ENCODE assay signal across 1 cellular context in genomic region chr22:40177738-40178416, GRCh38.
TF ChIP-seq lines count a peak whose summit lies in the region.

A gene with protein sequence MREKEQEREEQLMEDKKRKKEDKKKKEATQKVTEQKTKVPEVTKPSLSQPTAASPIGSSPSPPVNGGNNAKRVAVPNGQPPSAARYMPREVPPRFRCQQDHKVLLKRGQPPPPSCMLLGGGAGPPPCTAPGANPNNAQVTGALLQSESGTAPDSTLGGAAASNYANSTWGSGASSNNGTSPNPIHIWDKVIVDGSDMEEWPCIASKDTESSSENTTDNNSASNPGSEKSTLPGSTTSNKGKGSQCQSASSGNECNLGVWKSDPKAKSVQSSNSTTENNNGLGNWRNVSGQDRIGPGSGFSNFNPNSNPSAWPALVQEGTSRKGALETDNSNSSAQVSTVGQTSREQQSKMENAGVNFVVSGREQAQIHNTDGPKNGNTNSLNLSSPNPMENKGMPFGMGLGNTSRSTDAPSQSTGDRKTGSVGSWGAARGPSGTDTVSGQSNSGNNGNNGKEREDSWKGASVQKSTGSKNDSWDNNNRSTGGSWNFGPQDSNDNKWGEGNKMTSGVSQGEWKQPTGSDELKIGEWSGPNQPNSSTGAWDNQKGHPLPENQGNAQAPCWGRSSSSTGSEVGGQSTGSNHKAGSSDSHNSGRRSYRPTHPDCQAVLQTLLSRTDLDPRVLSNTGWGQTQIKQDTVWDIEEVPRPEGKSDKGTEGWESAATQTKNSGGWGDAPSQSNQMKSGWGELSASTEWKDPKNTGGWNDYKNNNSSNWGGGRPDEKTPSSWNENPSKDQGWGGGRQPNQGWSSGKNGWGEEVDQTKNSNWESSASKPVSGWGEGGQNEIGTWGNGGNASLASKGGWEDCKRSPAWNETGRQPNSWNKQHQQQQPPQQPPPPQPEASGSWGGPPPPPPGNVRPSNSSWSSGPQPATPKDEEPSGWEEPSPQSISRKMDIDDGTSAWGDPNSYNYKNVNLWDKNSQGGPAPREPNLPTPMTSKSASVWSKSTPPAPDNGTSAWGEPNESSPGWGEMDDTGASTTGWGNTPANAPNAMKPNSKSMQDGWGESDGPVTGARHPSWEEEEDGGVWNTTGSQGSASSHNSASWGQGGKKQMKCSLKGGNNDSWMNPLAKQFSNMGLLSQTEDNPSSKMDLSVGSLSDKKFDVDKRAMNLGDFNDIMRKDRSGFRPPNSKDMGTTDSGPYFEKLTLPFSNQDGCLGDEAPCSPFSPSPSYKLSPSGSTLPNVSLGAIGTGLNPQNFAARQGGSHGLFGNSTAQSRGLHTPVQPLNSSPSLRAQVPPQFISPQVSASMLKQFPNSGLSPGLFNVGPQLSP (N-terminal part only) (plus strand): TSS chr22:40177925. CDS start chr22:40178136, 211 bp downstream.

TF ChIP-seq in K562, 482 proteins besides CTCF, POLR2A, EP300 and RAD21 (continued from another document and continues in another):
- TF ChIP-seq, protein P1, sequence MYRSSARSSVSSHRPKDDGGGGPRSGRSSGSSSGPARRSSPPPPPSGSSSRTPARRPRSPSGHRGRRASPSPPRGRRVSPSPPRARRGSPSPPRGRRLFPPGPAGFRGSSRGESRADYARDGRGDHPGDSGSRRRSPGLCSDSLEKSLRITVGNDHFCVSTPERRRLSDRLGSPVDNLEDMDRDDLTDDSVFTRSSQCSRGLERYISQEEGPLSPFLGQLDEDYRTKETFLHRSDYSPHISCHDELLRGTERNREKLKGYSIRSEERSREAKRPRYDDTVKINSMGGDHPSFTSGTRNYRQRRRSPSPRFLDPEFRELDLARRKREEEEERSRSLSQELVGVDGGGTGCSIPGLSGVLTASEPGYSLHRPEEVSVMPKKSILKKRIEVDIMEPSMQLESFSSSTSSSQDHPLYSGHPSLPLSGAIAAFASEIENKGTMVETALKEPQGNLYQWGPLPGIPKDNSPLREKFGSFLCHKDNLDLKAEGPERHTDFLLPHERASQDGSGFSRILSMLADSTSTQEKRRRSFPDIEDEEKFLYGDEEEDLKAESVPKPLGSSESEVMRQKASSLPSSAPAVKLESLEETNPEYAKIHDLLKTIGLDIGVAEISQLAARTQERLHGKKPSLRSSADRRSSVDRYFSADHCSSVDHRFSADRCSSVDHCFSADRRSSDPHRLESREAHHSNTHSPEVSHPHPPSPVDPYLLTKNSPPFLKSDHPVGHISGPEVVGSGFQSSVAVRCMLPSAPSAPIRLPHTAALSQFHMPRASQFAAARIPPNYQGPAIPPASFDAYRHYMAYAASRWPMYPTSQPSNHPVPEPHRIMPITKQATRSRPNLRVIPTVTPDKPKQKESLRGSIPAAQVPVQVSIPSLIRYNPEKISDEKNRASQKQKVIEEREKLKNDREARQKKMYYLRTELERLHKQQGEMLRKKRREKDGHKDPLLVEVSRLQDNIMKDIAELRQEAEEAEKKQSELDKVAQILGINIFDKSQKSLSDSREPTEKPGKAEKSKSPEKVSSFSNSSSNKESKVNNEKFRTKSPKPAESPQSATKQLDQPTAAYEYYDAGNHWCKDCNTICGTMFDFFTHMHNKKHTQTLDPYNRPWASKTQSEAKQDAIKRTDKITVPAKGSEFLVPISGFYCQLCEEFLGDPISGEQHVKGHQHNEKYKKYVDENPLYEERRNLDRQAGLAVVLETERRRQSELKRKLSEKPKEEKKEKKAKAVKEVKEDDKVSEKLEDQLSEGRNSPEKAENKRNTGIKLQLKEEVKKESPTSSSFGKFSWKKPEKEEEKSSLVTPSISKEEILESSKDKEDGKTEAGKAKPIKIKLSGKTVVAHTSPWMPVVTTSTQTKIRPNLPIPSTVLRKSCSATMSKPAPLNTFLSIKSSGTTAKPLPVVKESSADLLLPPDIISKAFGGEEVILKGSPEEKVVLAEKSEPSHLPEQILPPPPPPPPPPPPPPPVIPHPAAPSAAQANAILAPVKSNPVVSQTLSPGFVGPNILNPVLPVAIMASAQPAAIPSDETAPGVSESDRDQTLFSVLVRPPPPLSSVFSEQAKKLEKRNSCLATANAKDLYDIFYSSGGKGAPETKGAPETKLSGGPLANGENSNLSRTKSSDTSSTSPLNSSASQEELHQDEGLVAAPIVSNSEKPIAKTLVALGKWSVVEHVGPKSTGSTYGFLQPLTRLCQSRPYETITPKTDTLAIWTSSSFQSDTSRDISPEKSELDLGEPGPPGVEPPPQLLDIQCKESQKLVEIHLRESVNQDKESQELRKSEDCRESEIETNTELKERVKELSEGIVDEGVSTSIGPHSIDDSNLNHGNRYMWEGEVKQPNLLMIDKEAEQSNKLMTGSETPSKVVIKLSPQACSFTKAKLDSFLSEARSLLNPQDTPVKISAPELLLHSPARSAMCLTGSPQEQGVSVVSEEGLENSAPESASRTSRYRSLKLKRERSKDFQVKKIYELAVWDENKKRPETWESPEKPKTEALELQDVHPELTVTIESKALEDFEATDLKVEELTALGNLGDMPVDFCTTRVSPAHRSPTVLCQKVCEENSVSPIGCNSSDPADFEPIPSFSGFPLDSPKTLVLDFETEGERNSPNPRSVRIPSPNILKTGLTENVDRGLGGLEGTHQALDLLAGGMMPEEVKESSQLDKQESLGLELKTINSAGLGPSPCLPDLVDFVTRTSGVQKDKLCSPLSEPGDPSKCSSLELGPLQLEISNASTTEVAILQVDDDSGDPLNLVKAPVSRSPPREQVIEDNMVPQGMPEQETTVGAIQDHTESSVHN (IDR thresholded peaks at IDR 0.05; ENCODE audit: borderline replicate concordance in 1 of 2, low read depth in 1 of 2) = 0 out of 4 replicates have a peak, but pooled peaks of 1 of the 2 experiments have one; percentile 38
- TF ChIP-seq POLR2B (IDR thresholded peaks at IDR 0.05; ENCODE audit: low read depth, partially characterized antibody) = peak; percentile 96
- peak; percentile 51 for TF ChIP-seq ETV1 (tag; conservative IDR thresholded peaks at IDR 0.05; ENCODE audit: low read depth)
- TF ChIP-seq, protein P2, sequence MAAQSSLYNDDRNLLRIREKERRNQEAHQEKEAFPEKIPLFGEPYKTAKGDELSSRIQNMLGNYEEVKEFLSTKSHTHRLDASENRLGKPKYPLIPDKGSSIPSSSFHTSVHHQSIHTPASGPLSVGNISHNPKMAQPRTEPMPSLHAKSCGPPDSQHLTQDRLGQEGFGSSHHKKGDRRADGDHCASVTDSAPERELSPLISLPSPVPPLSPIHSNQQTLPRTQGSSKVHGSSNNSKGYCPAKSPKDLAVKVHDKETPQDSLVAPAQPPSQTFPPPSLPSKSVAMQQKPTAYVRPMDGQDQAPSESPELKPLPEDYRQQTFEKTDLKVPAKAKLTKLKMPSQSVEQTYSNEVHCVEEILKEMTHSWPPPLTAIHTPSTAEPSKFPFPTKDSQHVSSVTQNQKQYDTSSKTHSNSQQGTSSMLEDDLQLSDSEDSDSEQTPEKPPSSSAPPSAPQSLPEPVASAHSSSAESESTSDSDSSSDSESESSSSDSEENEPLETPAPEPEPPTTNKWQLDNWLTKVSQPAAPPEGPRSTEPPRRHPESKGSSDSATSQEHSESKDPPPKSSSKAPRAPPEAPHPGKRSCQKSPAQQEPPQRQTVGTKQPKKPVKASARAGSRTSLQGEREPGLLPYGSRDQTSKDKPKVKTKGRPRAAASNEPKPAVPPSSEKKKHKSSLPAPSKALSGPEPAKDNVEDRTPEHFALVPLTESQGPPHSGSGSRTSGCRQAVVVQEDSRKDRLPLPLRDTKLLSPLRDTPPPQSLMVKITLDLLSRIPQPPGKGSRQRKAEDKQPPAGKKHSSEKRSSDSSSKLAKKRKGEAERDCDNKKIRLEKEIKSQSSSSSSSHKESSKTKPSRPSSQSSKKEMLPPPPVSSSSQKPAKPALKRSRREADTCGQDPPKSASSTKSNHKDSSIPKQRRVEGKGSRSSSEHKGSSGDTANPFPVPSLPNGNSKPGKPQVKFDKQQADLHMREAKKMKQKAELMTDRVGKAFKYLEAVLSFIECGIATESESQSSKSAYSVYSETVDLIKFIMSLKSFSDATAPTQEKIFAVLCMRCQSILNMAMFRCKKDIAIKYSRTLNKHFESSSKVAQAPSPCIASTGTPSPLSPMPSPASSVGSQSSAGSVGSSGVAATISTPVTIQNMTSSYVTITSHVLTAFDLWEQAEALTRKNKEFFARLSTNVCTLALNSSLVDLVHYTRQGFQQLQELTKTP (IDR thresholded peaks at IDR 0.05; ENCODE audit: low read depth in 1 of 2, partially characterized antibody in 2 of 2) = peak; percentile 62 to 63
- TF ChIP-seq TFE3 (CRISPR knock-in tag; IDR thresholded peaks at IDR 0.05) = peak; percentile 99
- TF ChIP-seq RFX1 (IDR thresholded peaks at IDR 0.05) = no peak
- TF ChIP-seq LEF1 (IDR thresholded peaks at IDR 0.05) = peak; percentile 27; the same call in 1 of the 2 replicates
- 0 out of 2 replicates have a peak, but pooled peaks have one; percentile 58 for TF ChIP-seq NFATC3 (IDR thresholded peaks at IDR 0.05)
- peak in 1 of 2 experiments; percentile 42; a peak in 2 of 4 replicates for TF ChIP-seq HDAC1 (IDR thresholded peaks at IDR 0.05)
- TF ChIP-seq, protein P3, sequence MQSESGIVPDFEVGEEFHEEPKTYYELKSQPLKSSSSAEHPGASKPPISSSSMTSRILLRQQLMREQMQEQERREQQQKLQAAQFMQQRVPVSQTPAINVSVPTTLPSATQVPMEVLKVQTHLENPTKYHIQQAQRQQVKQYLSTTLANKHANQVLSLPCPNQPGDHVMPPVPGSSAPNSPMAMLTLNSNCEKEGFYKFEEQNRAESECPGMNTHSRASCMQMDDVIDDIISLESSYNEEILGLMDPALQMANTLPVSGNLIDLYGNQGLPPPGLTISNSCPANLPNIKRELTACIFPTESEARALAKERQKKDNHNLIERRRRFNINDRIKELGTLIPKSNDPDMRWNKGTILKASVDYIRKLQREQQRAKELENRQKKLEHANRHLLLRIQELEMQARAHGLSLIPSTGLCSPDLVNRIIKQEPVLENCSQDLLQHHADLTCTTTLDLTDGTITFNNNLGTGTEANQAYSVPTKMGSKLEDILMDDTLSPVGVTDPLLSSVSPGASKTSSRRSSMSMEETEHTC (IDR thresholded peaks at IDR 0.05) = peak; percentile 37; the same call in 1 of the 2 replicates
- TF ChIP-seq MEIS2 (IDR thresholded peaks at IDR 0.05; ENCODE audit: partially characterized antibody) = peak; percentile 56
- TF ChIP-seq BRCA1 (IDR thresholded peaks at IDR 0.05) = no peak
- TF ChIP-seq BRCA1 (CRISPR knock-in tag; IDR thresholded peaks at IDR 0.05) = no peak
- TF ChIP-seq KDM5B (IDR thresholded peaks at IDR 0.05; ENCODE audit: insufficient replicate concordance, low read depth, low read length) = peak; percentile 84
- TF ChIP-seq TRIM28 (IDR thresholded peaks at IDR 0.05) = 0 out of 2 replicates have a peak, but pooled peaks have one; percentile 37
- TF ChIP-seq NR2C1 (IDR thresholded peaks at IDR 0.05) = peak; percentile 74
- TF ChIP-seq NR2C1 (tag; IDR thresholded peaks at IDR 0.05) = 0 out of 2 replicates have a peak, but pooled peaks have one; percentile 22
- TF ChIP-seq CREB1 (IDR thresholded peaks at IDR 0.05) = no peak
- 0 out of 2 replicates have a peak, but pooled peaks have one; percentile 37 for TF ChIP-seq CREB1 (CRISPR knock-in tag; IDR thresholded peaks at IDR 0.05)
- peak; percentile 74 for TF ChIP-seq FOXM1 (IDR thresholded peaks at IDR 0.05; ENCODE audit: low read depth)
- no peak for TF ChIP-seq FOXM1 (CRISPR knock-in tag; IDR thresholded peaks at IDR 0.05; ENCODE audit: low read depth)
- TF ChIP-seq ZFP30 (CRISPR knock-in tag; IDR thresholded peaks at IDR 0.05; ENCODE audit: borderline replicate concordance) = peak; percentile 68; the same call in 1 of the 2 replicates
- TF ChIP-seq XRCC5 (IDR thresholded peaks at IDR 0.05; ENCODE audit: low read depth, low read length) = 0 out of 2 replicates have a peak, but pooled peaks have one; percentile 22
- TF ChIP-seq ARNT (IDR thresholded peaks at IDR 0.05) = peak in 1 of 2 experiments; percentile 72; a peak in 1 of 4 replicates
- no peak; the same call in 1 of the 2 replicates for TF ChIP-seq MYBL2 (IDR thresholded peaks at IDR 0.05; ENCODE audit: low read depth)
- TF ChIP-seq MYBL2 (CRISPR knock-in tag; IDR thresholded peaks at IDR 0.05; ENCODE audit: borderline replicate concordance) = no peak
- peak; percentile 65 for TF ChIP-seq RBFOX2 (IDR thresholded peaks at IDR 0.05; ENCODE audit: low read depth, low read length)
- TF ChIP-seq, protein P4, sequence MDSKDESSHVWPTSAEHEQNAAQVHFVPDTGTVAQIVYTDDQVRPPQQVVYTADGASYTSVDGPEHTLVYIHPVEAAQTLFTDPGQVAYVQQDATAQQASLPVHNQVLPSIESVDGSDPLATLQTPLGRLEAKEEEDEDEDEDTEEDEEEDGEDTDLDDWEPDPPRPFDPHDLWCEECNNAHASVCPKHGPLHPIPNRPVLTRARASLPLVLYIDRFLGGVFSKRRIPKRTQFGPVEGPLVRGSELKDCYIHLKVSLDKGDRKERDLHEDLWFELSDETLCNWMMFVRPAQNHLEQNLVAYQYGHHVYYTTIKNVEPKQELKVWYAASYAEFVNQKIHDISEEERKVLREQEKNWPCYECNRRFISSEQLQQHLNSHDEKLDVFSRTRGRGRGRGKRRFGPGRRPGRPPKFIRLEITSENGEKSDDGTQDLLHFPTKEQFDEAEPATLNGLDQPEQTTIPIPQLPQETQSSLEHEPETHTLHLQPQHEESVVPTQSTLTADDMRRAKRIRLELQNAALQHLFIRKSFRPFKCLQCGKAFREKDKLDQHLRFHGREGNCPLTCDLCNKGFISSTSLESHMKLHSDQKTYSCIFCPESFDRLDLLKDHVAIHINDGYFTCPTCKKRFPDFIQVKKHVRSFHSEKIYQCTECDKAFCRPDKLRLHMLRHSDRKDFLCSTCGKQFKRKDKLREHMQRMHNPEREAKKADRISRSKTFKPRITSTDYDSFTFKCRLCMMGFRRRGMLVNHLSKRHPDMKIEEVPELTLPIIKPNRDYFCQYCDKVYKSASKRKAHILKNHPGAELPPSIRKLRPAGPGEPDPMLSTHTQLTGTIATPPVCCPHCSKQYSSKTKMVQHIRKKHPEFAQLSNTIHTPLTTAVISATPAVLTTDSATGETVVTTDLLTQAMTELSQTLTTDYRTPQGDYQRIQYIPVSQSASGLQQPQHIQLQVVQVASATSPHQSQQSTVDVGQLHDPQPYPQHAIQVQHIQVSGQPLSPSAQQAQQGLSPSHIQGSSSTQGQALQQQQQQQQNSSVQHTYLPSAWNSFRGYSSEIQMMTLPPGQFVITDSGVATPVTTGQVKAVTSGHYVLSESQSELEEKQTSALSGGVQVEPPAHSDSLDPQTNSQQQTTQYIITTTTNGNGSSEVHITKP (IDR thresholded peaks at IDR 0.05; ENCODE audit: partially characterized antibody) = peak; percentile 61
- no peak for TF ChIP-seq MCM7 (IDR thresholded peaks at IDR 0.05)
- TF ChIP-seq POLR2G (IDR thresholded peaks at IDR 0.05; ENCODE audit: low read depth, low read length) = peak; percentile 55
- no peak for TF ChIP-seq HDAC3 (IDR thresholded peaks at IDR 0.05; ENCODE audit: borderline replicate concordance, partially characterized antibody)
- peak; percentile 27; the same call in 1 of the 2 replicates for TF ChIP-seq ZNF384 (IDR thresholded peaks at IDR 0.05; ENCODE audit: low read depth, low read length)
- peak; percentile 54 to 96 (median 87) for TF ChIP-seq YY1 (IDR thresholded peaks at IDR 0.05; ENCODE audit: borderline replicate concordance in 1 of 3, control insufficient read depth in 1 of 3, extremely low read depth in 1 of 3, insufficient read depth in 3 of 3, insufficient read length in 1 of 3, insufficient replicate concordance in 2 of 3, low read depth in 1 of 3, low read length in 2 of 3)
- TF ChIP-seq NBN (IDR thresholded peaks at IDR 0.05; ENCODE audit: low read depth) = peak; percentile 29; the same call in 1 of the 2 replicates
